In the genomic region with DNA sequence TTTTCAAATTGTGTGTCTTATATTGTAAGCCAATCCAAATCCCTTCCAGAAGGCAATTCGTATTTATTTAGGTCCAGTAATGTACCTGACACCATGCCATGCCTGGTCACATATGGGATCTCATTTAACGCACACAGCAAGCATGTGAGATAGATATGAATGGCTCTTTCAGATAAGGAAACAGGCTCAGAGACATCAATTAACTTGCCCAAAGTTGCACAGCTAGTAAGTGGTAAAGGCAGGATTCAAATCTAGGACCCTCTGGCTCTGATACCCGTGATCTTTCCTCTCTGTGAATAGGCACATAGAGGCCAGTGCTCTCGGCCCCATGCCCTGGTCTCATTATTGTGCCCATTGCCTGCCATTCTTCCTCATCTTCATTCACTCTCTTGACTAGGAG, we compare ENCODE assay signal across 9 cellular contexts. TPM values are rescaled to one million over a fixed set of nuclear protein-coding genes. Genes with fewer than 3 reads are reported as not detected.
"Had no signal": no experiment of that assay in that cellular context is flagged by ENCODE, and none has a peak within 500 bp of the region (broad histone marks: within the 10 kb centered on the region; RNA-seq: fewer than 3 reads in every experiment).

No MANE protein-coding gene starts in this region.

- H3K4me1 ChIP-seq: HAP-1 had no signal

- DNase-seq: H7, IMR-90, Karpas-422, KBM-7 had no signal

- H3K4me3 ChIP-seq: GM23338, HAP-1 had no signal

- H3K9me3 ChIP-seq: HAP-1 had no signal

- H3K27ac ChIP-seq: HL-60, KMS-11 had no signal

- H3K36me3 ChIP-seq: HAP-1 had no signal

- H2AFZ ChIP-seq: GM23338 had no signal

- ATAC-seq: GM23338, HCT116 had no signal

- H3K9ac ChIP-seq: KMS-11 had no signal

- H3K4me2 ChIP-seq: GM23338, KMS-11 had no signal

RNA-seq across cellular contexts. Expression of a gene that starts 34.3 kb away (rescaled TPM):
- total RNA-seq: IMR-90 had no signal
- polyA plus RNA-seq: IMR-90 had no signal
